In genomic region chr1:12603224-12603623, GRCh38 we compare ENCODE assay signal across 13 cellular contexts. TPM values are rescaled to one million over a fixed set of nuclear protein-coding genes. Genes with fewer than 3 reads are reported as not detected.
DNase-seq lines count a peak whose midpoint lies in the region; ATAC-seq and TF ChIP-seq lines count a peak whose summit lies in the region.
"Had no signal": no experiment of that assay in that cellular context is flagged by ENCODE, and none has a peak within 500 bp of the region (broad histone marks: within the 10 kb centered on the region; RNA-seq: fewer than 3 reads in every experiment).

No MANE protein-coding gene starts in this region.

- H3K27me3 Mint-ChIP-seq in CD14-positive monocyte (ENCODE audit: low read depth in 3 of 3): peaks cover 21 to 32% (median 30%) of the 10 kb centered on the region in 3 donors

- H3K23ac ChIP-seq in trophoblast cell (ENCODE audit: low read length): no peak overlapping the region

- H3K36me3 ChIP-seq in trophoblast cell (ENCODE audit: control insufficient read depth in 1 of 2, insufficient read depth in 2 of 2, low read length in 2 of 2): no peaks in the 10 kb centered on the region

- peaks cover 0 to 3% of the 10 kb centered on the region in 2 experiments for H3K4me1 ChIP-seq in trophoblast cell (ENCODE audit: control insufficient read depth in 1 of 2, insufficient read depth in 2 of 2, low read length in 2 of 2)

- H3K14ac ChIP-seq in trophoblast cell (ENCODE audit: low read length): no peak overlapping the region

- no CpG with 5 or more reads among the region's 9 CpGs for WGBS in trophoblast cell (ENCODE audit: extremely low coverage, insufficient coverage, insufficient read length)

- ATAC-seq in left lobe of liver: no peak
- no peak for ATAC-seq in GM18873 (IDR thresholded peaks at IDR 0.05; ENCODE audit: low FRiP score, unreplicated experiment)
- ATAC-seq: GM23338, mucosa of descending colon had no signal

- H3K27me3 ChIP-seq in trophoblast cell (ENCODE audit: insufficient read depth, low read length): no peaks in the 10 kb centered on the region

- no peak overlapping the region for H2BK12ac ChIP-seq in trophoblast cell (ENCODE audit: low read length)

- H3K9me3 ChIP-seq in trophoblast cell (ENCODE audit: insufficient read depth, low read depth, low read length): no peaks in the 10 kb centered on the region
- H3K9me3 ChIP-seq: mucosa of descending colon had no signal

- peaks cover 7 to 19% (median 10%) of the 10 kb centered on the region in 7 donors for H3K9me3 Mint-ChIP-seq in CD14-positive monocyte
- H3K9me3 Mint-ChIP-seq: GM23338 had no signal

- TF ChIP-seq CTCF in CD14-positive monocyte (IDR thresholded peaks at IDR 0.05): no peak

- no peaks in the 10 kb centered on the region for H3K79me2 ChIP-seq in trophoblast cell (ENCODE audit: control insufficient read depth, insufficient read depth, low read length, poor library complexity)

- no peak overlapping the region for H3K4me2 ChIP-seq in trophoblast cell (ENCODE audit: low read length)

- H3K4me1 Mint-ChIP-seq in CD14-positive monocyte: peaks cover 50% of the 10 kb centered on the region

- H3K18ac ChIP-seq in trophoblast cell (ENCODE audit: low read length): no peak overlapping the region

- no peak overlapping the region for H3K4ac ChIP-seq in trophoblast cell (ENCODE audit: low read depth, low read length)

- H4K91ac ChIP-seq in trophoblast cell (ENCODE audit: low read depth, low read length): no peak overlapping the region

- peaks cover 0 to 8% of the 10 kb centered on the region in 2 donors for H3K36me3 Mint-ChIP-seq in CD14-positive monocyte

- no peak overlapping the region for H3K9ac ChIP-seq in trophoblast cell (ENCODE audit: low read length)

- H3K79me1 ChIP-seq in trophoblast cell (ENCODE audit: low read length): no peaks in the 10 kb centered on the region

- no peak overlapping the region for H2AFZ ChIP-seq in trophoblast cell (ENCODE audit: insufficient read depth, low read length, poor library complexity)
- H2AFZ ChIP-seq: GM23338 had no signal

- no peak overlapping the region for H3K27ac ChIP-seq in trophoblast cell (ENCODE audit: low read depth, low read length)
- H3K27ac ChIP-seq: C4-2B had no signal

- no peak overlapping the region for H2BK120ac ChIP-seq in trophoblast cell (ENCODE audit: insufficient read depth, low read length, poor library complexity)

- H3K4me3 ChIP-seq in trophoblast cell (ENCODE audit: low read depth, low read length): no peak overlapping the region
- H3K4me3 ChIP-seq: GM23338, mucosa of descending colon had no signal

- DNase-seq in CD14-positive monocyte (ENCODE audit: low spot score): no peak
- peak; percentile 55 for DNase-seq in HT1080 (ENCODE audit: low read depth)
- DNase-seq in dermis blood vessel endothelial cell: peak; percentile 33
- DNase-seq in trophoblast cell: no peak
- DNase-seq in globus pallidus (ENCODE audit: low spot score): no peak
- DNase-seq in left lobe of liver (ENCODE audit: low spot score): no peak
- DNase-seq in NCI-H446 treated with DMSO at 0.1 percent for 48 hours (lab: John Stamatoyannopoulos, UW): no peak
- DNase-seq: mucosa of descending colon, NCI-H1694 treated with DMSO at 0.1 percent for 48 hours, NCI-H526 had no signal

- intact Hi-C loops in CD14-positive monocyte (cut with micrococcal nuclease): no loop called here

- no peak overlapping the region for H2BK5ac ChIP-seq in trophoblast cell (ENCODE audit: low read depth, low read length, poor library complexity)

- no peak overlapping the region for H4K8ac ChIP-seq in trophoblast cell (ENCODE audit: low read depth, low read length)

- H3K4me3 Mint-ChIP-seq in CD14-positive monocyte: peak overlapping the region in 1 of 2 donors; percentile 46
- H3K4me3 Mint-ChIP-seq: GM23338 had no signal

- H4K12ac ChIP-seq in trophoblast cell (ENCODE audit: low read depth, low read length): no peak overlapping the region

- peak overlapping the region in 6 of 7 donors; percentile 61 to 95 (median 88) for H3K27ac Mint-ChIP-seq in CD14-positive monocyte
- H3K27ac Mint-ChIP-seq: GM23338 had no signal

- H2AK5ac ChIP-seq in trophoblast cell (ENCODE audit: low read length): peak overlapping the region; percentile 82

RNA-seq across cellular contexts. Expression of gene DHRS3, which starts 14.8 kb away (rescaled TPM):
- polyA plus RNA-seq in CD14-positive monocyte: under 1 TPM; 0.29 to 0.59 TPM
- total RNA-seq in HT1080 (2014; rRNA removed; shearing (Covaris generic)): 0.10 TPM in 1 of 2 replicates, not detected in the other
- 5.2 and 8.0 TPM in 2 replicates for polyA plus RNA-seq in HT1080 (2015; cell fraction: cytosol; rRNA removed)
- 10.0 and 13.4 TPM in 2 replicates for polyA plus RNA-seq in HT1080 (2015; cell fraction: nucleus; rRNA removed)
- total RNA-seq in dermis blood vessel endothelial cell (57.1 and 121 TPM in 2 replicates), left lobe of liver (175 TPM)
- polyA plus RNA-seq in trophoblast cell (2013): 6.9 and 7.0 TPM in 2 replicates

RNA-seq across cellular contexts. Expression of gene AADACL4, which starts 40.7 kb away (rescaled TPM):
- not detected for polyA plus RNA-seq in CD14-positive monocyte
- total RNA-seq in HT1080 (2014; rRNA removed; shearing (Covaris generic)): not detected in 2 replicates
- not detected in 2 replicates for polyA plus RNA-seq in HT1080 (2015; cell fraction: cytosol; rRNA removed)
- polyA plus RNA-seq in HT1080 (2015; cell fraction: nucleus; rRNA removed): not detected in 2 replicates
- total RNA-seq in dermis blood vessel endothelial cell (not detected in 2 replicates), left lobe of liver (not detected)
- 0.03 TPM in 1 of 2 replicates, not detected in the other for polyA plus RNA-seq in trophoblast cell (2013)
- total RNA-seq: GM23338, mucosa of descending colon had no signal
- polyA plus RNA-seq: GM23338 had no signal

Comparison
In these comparisons a context has a peak if more than half of its experiments do, and no peak if none do; other contexts are left out.
1. DNase-seq: peak in HT1080 (single experiment) and dermis blood vessel endothelial cell (single experiment); none in CD14-positive monocyte (single experiment), trophoblast cell (0 of 2), globus pallidus (single experiment), left lobe of liver (single experiment) and NCI-H446 treated with DMSO at 0.1 percent for 48 hours (single experiment).
2. RNA of gene DHRS3, which starts 14.8 kb away (total RNA-seq): 175 TPM in left lobe of liver (single experiment) and 57.1 to 121 TPM in dermis blood vessel endothelial cell; 0.10 TPM in HT1080; every median in the first group is over 10 times any median in the second.